Comparison of ENCODE assay signal across 1 cellular context in genomic region chr3:42032693-42033349, GRCh38.
A peak's percentile ranks its signal among the peaks of the same experiment; 100 is the strongest.
TF ChIP-seq lines count a peak whose summit lies in the region.

No MANE protein-coding gene starts in this region.

TF ChIP-seq in HepG2, 621 proteins besides CTCF, POLR2A, EP300 and RAD21 (continued from another document and continues in another):
- TF ChIP-seq ZNF691 (CRISPR knock-in tag; IDR thresholded peaks at IDR 0.05; ENCODE audit: borderline replicate concordance, low read depth) (no peak), HMG20A (CRISPR knock-in tag; IDR thresholded peaks at IDR 0.05; ENCODE audit: borderline replicate concordance) (peak; percentile 85), ZNF782 (CRISPR knock-in tag; IDR thresholded peaks at IDR 0.05; ENCODE audit: borderline replicate concordance) (no peak), HNRNPH1 (optimal IDR thresholded peaks at IDR 0.05; ENCODE audit: low read depth, low read length) (no peak), JUNB (CRISPR knock-in tag; IDR thresholded peaks at IDR 0.05; ENCODE audit: borderline replicate concordance) (no peak), HNRNPL (IDR thresholded peaks at IDR 0.05; ENCODE audit: low read depth, low read length) (no peak), MXD3 (CRISPR knock-in tag; IDR thresholded peaks at IDR 0.05) (no peak), ZNF326 (CRISPR knock-in tag; IDR thresholded peaks at IDR 0.05; ENCODE audit: borderline replicate concordance) (no peak), POGK (CRISPR knock-in tag; conservative IDR thresholded peaks at IDR 0.05) (peak; percentile 57; the same call in 1 of the 2 replicates), ZZZ3 (CRISPR knock-in tag; IDR thresholded peaks at IDR 0.05; ENCODE audit: borderline replicate concordance) (no peak), RBM22 (optimal IDR thresholded peaks at IDR 0.05; ENCODE audit: low read length) (no peak), ZNF484 (CRISPR knock-in tag; IDR thresholded peaks at IDR 0.05; ENCODE audit: borderline replicate concordance, low read depth) (no peak), ZNF260 (CRISPR knock-in tag; IDR thresholded peaks at IDR 0.05; ENCODE audit: borderline replicate concordance, low read depth) (no peak), WIZ (CRISPR knock-in tag; IDR thresholded peaks at IDR 0.05) (no peak), ZNF350 (CRISPR knock-in tag; IDR thresholded peaks at IDR 0.05; ENCODE audit: borderline replicate concordance, low read depth) (peak; percentile 75), MED8 (CRISPR knock-in tag; IDR thresholded peaks at IDR 0.05; ENCODE audit: insufficient replicate concordance) (peak; percentile 21), FOSL2 (CRISPR knock-in tag; IDR thresholded peaks at IDR 0.05) (peak; percentile 85), ZBTB25 (CRISPR knock-in tag; IDR thresholded peaks at IDR 0.05) (0 out of 2 replicates have a peak, but pooled peaks have one; percentile 53), ZNF672 (CRISPR knock-in tag; IDR thresholded peaks at IDR 0.05) (no peak), ZNF724P (CRISPR knock-in tag; IDR thresholded peaks at IDR 0.05; ENCODE audit: borderline replicate concordance) (no peak), NFYB (CRISPR knock-in tag; IDR thresholded peaks at IDR 0.05) (no peak), THAP11 (CRISPR knock-in tag; IDR thresholded peaks at IDR 0.05) (peak; percentile 69), ATF5 (CRISPR knock-in tag; IDR thresholded peaks at IDR 0.05; ENCODE audit: low read depth) (no peak), PRDM4 (CRISPR knock-in tag; IDR thresholded peaks at IDR 0.05; ENCODE audit: borderline replicate concordance) (no peak), ZNF512B (CRISPR knock-in tag; IDR thresholded peaks at IDR 0.05; ENCODE audit: borderline replicate concordance) (no peak), RFX1 (IDR thresholded peaks at IDR 0.05) (no peak), THYN1 (CRISPR knock-in tag; IDR thresholded peaks at IDR 0.05; ENCODE audit: borderline replicate concordance, low read depth) (no peak), THRA (CRISPR knock-in tag; IDR thresholded peaks at IDR 0.05; ENCODE audit: borderline replicate concordance) (peak; percentile 87; the same call in 1 of the 2 replicates), BHLHE40 (IDR thresholded peaks at IDR 0.05; ENCODE audit: low read length) (no peak), MXD4 (CRISPR knock-in tag; IDR thresholded peaks at IDR 0.05) (peak; percentile 57; the same call in 1 of the 2 replicates), ZNF230 (CRISPR knock-in tag; IDR thresholded peaks at IDR 0.05) (no peak), ZNF646 (CRISPR knock-in tag; IDR thresholded peaks at IDR 0.05) (no peak), SKIL (CRISPR knock-in tag; IDR thresholded peaks at IDR 0.05; ENCODE audit: borderline replicate concordance) (peak; percentile 83), FOSL1 (CRISPR knock-in tag; IDR thresholded peaks at IDR 0.05; ENCODE audit: borderline replicate concordance) (no peak)
